In genomic region chr2:86646865-86647264, GRCh38 we compare ENCODE assay signal across 31 cellular contexts.
"Had no signal": no experiment of that assay in that cellular context is flagged by ENCODE, and none has a peak within 500 bp of the region (broad histone marks: within the 10 kb centered on the region; RNA-seq: fewer than 3 reads in every experiment).

No MANE protein-coding gene starts in this region.

- H3K27ac ChIP-seq: left lung, lower lobe of right lung, neural progenitor cell, neutrophil, ovary, right atrium auricular region, right lobe of liver, tibial nerve, uterus had no signal

- H3K4me1 Mint-ChIP-seq: mesothelial cell of epicardium; naive B cell; natural killer cell; nephron progenitor cell; neural progenitor cell; stimulated activated memory B cell treated with anti-CD40 and anti-IgM and Interleukin-4, amounts not matched to agents 10 μg/mL and 1 μg/mL and 100 μg/mL, for 72 hours; stimulated activated naive CD8-positive, alpha-beta T cell treated with anti-CD3 and anti-CD28 coated beads, Interleukin-15, amount 100 ng/mL, for 72 hours had no signal

- H3K36me3 ChIP-seq: left lung, lower lobe of right lung, neural progenitor cell, neutrophil, ovary, right atrium auricular region, right lobe of liver, tibial nerve, uterus had no signal

- DNase-seq: hypothalamus; islet precursor cell; kidney glomerular epithelial cell; left colon; left lung; lower lobe of right lung; mammary epithelial cell; mesenchymal stem cell; naive B cell; natural killer cell; nephron progenitor cell; occipital lobe; ovary; right lobe of liver; stimulated activated CD4-positive, alpha-beta T cell treated with anti-CD3 and anti-CD28 coated beads, Interleukin-1b, Interleukin-23, amount 100 ng/mL, for 48 hours; stimulated activated CD4-positive, alpha-beta T cell treated with anti-CD3 and anti-CD28 coated beads, Interleukin-2, amount 100 ng/mL, for 48 hours; stimulated activated CD4-positive, alpha-beta T cell treated with anti-CD3 and anti-CD28 coated beads, Interleukin-4, amount 100 ng/mL, for 4 hours; stimulated activated CD8-positive, alpha-beta memory T cell treated with anti-CD3 and anti-CD28 coated beads, Interleukin-4, amount 100 ng/mL, for 48 hours; stimulated activated naive CD4-positive, alpha-beta T cell treated with Interleukin-2 at 50 U/mL for 16 hours; stimulated activated naive CD8-positive, alpha-beta T cell treated with anti-CD3 and anti-CD28 coated beads, Interleukin-15, amount 100 ng/mL, for 72 hours; substantia nigra; uterus had no signal

- H2AFZ ChIP-seq: neural progenitor cell had no signal

- H3K4me3 ChIP-seq: left lung, lower lobe of right lung, neural progenitor cell, ovary, right atrium auricular region, right lobe of liver, smooth muscle cell, tibial nerve, uterus had no signal

- H3K4me3 Mint-ChIP-seq: mesothelial cell of epicardium; natural killer cell; nephron progenitor cell; neural progenitor cell; stimulated activated memory B cell treated with anti-CD40 and anti-IgM and Interleukin-4, amounts not matched to agents 10 μg/mL and 1 μg/mL and 100 μg/mL, for 72 hours; stimulated activated naive CD8-positive, alpha-beta T cell treated with anti-CD3 and anti-CD28 coated beads, Interleukin-15, amount 100 ng/mL, for 72 hours; type B pancreatic cell had no signal

- H3K27me3 ChIP-seq: left lung, neural progenitor cell, neutrophil, ovary, right atrium auricular region, right lobe of liver, tibial nerve, uterus had no signal

- H3K27ac Mint-ChIP-seq: mesothelial cell of epicardium; naive B cell; natural killer cell; nephron progenitor cell; neural progenitor cell; progenitor cell of endocrine pancreas; stimulated activated memory B cell treated with anti-CD40 and anti-IgM and Interleukin-4, amounts not matched to agents 10 μg/mL and 1 μg/mL and 100 μg/mL, for 72 hours; stimulated activated naive CD8-positive, alpha-beta T cell treated with anti-CD3 and anti-CD28 coated beads, Interleukin-15, amount 100 ng/mL, for 72 hours; type B pancreatic cell had no signal

- H3K4me1 ChIP-seq: left lung, lower lobe of right lung, neural progenitor cell, right atrium auricular region, tibial nerve, uterus had no signal

- H3K27me3 Mint-ChIP-seq: naive B cell; progenitor cell of endocrine pancreas; stimulated activated naive CD8-positive, alpha-beta T cell treated with anti-CD3 and anti-CD28 coated beads, Interleukin-15, amount 100 ng/mL, for 72 hours; type B pancreatic cell had no signal

- ATAC-seq: left colon; left lung; lower lobe of right lung; natural killer cell; right lobe of liver; stimulated activated memory B cell treated with anti-CD40 and anti-IgM and Interleukin-4, amounts not matched to agents 10 μg/mL and 1 μg/mL and 100 μg/mL, for 72 hours; stimulated activated naive CD8-positive, alpha-beta T cell treated with anti-CD3 and anti-CD28 coated beads, Interleukin-15, amount 100 ng/mL, for 72 hours had no signal

- H3K36me3 Mint-ChIP-seq: neural progenitor cell, type B pancreatic cell had no signal

- H3K4me2 ChIP-seq: neural progenitor cell, smooth muscle cell had no signal
